In the genomic region with DNA sequence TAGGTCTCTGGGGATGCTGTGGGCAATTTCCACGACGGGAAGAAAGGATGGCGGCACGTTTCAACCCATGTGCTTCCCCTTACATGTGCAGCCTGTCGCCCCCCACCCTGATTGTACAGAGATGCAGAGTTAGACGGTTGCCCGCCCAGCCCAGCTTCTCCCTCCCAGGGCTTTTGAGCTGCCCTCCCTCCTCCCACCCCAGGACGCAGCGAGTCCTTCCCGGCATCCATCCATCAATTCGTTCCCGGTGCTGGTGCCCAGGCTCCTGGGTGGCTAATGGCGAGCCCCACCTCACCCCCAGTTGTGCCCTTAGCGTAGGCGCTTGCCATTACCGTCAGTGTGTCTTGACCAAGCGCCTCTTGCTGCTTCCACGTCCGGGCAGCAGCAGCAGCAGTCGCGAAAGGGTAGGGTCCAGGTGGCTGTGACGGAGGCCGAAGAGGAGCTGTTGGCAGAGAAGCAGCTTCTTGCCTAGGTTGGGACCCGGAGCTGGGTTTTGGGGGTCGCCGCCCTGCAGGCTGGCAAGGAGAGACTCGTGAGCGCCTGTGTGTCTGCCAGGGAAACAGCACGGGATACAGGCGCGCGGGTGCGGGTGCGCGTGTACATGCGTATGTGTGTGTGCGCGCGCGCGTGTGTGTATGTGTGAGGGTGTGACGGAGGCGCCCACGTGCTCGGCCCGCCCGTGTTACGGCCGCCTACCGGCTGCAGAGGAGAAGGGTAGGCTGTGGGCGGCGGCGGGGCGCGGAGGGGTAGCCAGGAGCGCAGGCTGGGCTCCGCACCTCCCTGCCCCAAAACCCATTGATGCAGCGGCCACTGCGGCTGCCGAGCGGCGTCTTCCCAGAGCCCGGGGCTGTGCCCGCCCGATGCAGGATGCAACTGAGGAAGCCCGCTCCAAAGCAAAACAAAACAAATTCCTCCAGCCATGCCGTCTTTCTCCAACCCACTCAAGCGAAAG, we compare ENCODE assay signal across 8 cellular contexts. TPM values are rescaled to one million over a fixed set of nuclear protein-coding genes. Genes with fewer than 3 reads are reported as not detected.
DNase-seq lines count a peak whose midpoint lies in the region; ATAC-seq, FAIRE-seq and TF ChIP-seq lines count a peak whose summit lies in the region.

A gene (minus strand): TSS at position 609 of the 952 bp plus-strand sequence. CDS start 20,679 bp downstream, outside the sequence.

- ATAC-seq in HG03354 (IDR thresholded peaks at IDR 0.05; ENCODE audit: poor library complexity, severe bottlenecking, unreplicated experiment) (peak; percentile 55), GM18511 (IDR thresholded peaks at IDR 0.05; ENCODE audit: unreplicated experiment) (no peak)

- no peak for FAIRE-seq in D721Med (lab: Jason Lieb, UNC)

- DNase-seq in D721Med (ENCODE audit: insufficient read length, low spot score) (no peak), cerebellum (ENCODE audit: low spot score) (peak; percentile 90), islet precursor cell (peak; percentile 95)
- DNase-seq in stimulated activated CD8-positive, alpha-beta memory T cell treated with anti-CD3 and anti-CD28 coated beads, Interleukin-15, amount 100 ng/mL, for 48 hours (ENCODE audit: low read depth in 2 of 2): peak; percentile 7
- no peak for DNase-seq in effector CD8-positive, alpha-beta T cell (lab: John Stamatoyannopoulos, UW)

- peak; percentile 39 for TF ChIP-seq CTCF in D721Med (IDR thresholded peaks at IDR 0.05; ENCODE audit: insufficient read depth, missing control alignments)

TF ChIP-seq in PFSK-1, 5 proteins besides CTCF, POLR2A, EP300 and RAD21:
- peak; percentile 94 for TF ChIP-seq FOXP2 (optimal IDR thresholded peaks at IDR 0.05; ENCODE audit: borderline replicate concordance, extremely low read depth, extremely low read length, insufficient read depth)
- TF ChIP-seq TAF1 (IDR thresholded peaks at IDR 0.05; ENCODE audit: borderline replicate concordance, insufficient read depth, low read length): peak; percentile 57; the same call in 1 of the 2 replicates
- TF ChIP-seq POLR2AphosphoS5 (IDR thresholded peaks at IDR 0.05; ENCODE audit: low read depth, low read length): peak; percentile 58; the same call in 1 of the 2 replicates
- TF ChIP-seq SIN3A (IDR thresholded peaks at IDR 0.05; ENCODE audit: borderline replicate concordance, insufficient read depth, low read length): peak; percentile 96
- TF ChIP-seq, protein P1, sequence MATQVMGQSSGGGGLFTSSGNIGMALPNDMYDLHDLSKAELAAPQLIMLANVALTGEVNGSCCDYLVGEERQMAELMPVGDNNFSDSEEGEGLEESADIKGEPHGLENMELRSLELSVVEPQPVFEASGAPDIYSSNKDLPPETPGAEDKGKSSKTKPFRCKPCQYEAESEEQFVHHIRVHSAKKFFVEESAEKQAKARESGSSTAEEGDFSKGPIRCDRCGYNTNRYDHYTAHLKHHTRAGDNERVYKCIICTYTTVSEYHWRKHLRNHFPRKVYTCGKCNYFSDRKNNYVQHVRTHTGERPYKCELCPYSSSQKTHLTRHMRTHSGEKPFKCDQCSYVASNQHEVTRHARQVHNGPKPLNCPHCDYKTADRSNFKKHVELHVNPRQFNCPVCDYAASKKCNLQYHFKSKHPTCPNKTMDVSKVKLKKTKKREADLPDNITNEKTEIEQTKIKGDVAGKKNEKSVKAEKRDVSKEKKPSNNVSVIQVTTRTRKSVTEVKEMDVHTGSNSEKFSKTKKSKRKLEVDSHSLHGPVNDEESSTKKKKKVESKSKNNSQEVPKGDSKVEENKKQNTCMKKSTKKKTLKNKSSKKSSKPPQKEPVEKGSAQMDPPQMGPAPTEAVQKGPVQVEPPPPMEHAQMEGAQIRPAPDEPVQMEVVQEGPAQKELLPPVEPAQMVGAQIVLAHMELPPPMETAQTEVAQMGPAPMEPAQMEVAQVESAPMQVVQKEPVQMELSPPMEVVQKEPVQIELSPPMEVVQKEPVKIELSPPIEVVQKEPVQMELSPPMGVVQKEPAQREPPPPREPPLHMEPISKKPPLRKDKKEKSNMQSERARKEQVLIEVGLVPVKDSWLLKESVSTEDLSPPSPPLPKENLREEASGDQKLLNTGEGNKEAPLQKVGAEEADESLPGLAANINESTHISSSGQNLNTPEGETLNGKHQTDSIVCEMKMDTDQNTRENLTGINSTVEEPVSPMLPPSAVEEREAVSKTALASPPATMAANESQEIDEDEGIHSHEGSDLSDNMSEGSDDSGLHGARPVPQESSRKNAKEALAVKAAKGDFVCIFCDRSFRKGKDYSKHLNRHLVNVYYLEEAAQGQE (IDR thresholded peaks at IDR 0.05; ENCODE audit: insufficient read depth in 1 of 2, low read depth in 2 of 2, low read length in 2 of 2): peak; percentile 8 to 11; a peak in 2 of 4 replicates

RNA-seq across cellular contexts. Expression of the gene that starts here (rescaled TPM):
- 85.1 TPM for polyA plus RNA-seq in PFSK-1 (2012; ENCODE audit: insufficient read length, low read depth)
- 63.4 TPM for total RNA-seq in cerebellum

Comparison
In these comparisons a context has a peak if more than half of its experiments do, and no peak if none do; other contexts are left out.
1. DNase-seq: peak in cerebellum (single experiment), islet precursor cell (single experiment) and stimulated activated CD8-positive, alpha-beta memory T cell treated with anti-CD3 and anti-CD28 coated beads, Interleukin-15, amount 100 ng/mL, for 48 hours (2 of 2); none in D721Med (single experiment) and effector CD8-positive, alpha-beta T cell (single experiment).